Comparison of ENCODE assay signal across 8 cellular contexts in genomic region chr7:17680026-17680425, GRCh38.
DNase-seq lines count a peak whose midpoint lies in the region; ATAC-seq and TF ChIP-seq lines count a peak whose summit lies in the region.

No MANE protein-coding gene starts in this region.

- no peaks in the 10 kb centered on the region; the same call in 1 of the 2 replicates for H3K27me3 Mint-ChIP-seq in HFFc6 (ENCODE audit: insufficient read depth)
- H3K27me3 Mint-ChIP-seq in activated CD8-positive, alpha-beta T cell treated with anti-CD3 and anti-CD28 coated beads for 36 hours: no peaks in the 10 kb centered on the region

- no peaks in the 10 kb centered on the region for H3K36me3 ChIP-seq in A673 (ENCODE audit: insufficient read depth, low read length, poor library complexity, severe bottlenecking)

- CTCF ChIA-PET in GM10248 (lab: Yijun Ruan, JAX) (interaction anchor here (0.9 to 4.0 kb wide), 12 partner anchors 9 to 664 kb away, joined by 3 to 25 read pairs (median 6); no protein-coding TSS in a partner anchor), A673 (lab: Charles Lee) (no interaction called here)
- CTCF ChIA-PET in activated CD8-positive, alpha-beta T cell treated with anti-CD3 and anti-CD28 coated beads for 36 hours (lab: Charles Lee): interaction anchor here (0.7 to 4.7 kb wide), 8 partner anchors 9 to 672 kb away, joined by 3 to 40 read pairs (median 6); no protein-coding TSS in a partner anchor

- H3K9me3 ChIP-seq in A673 (ENCODE audit: low read depth, low read length, poor library complexity, severe bottlenecking): no peaks in the 10 kb centered on the region

- H3K9me3 Mint-ChIP-seq in HFFc6: no peaks in the 10 kb centered on the region
- no peaks in the 10 kb centered on the region for H3K9me3 Mint-ChIP-seq in activated CD8-positive, alpha-beta T cell treated with anti-CD3 and anti-CD28 coated beads for 36 hours

- no peaks in the 10 kb centered on the region for H3K4me1 ChIP-seq in A673 (ENCODE audit: insufficient read depth, low read length, poor library complexity, severe bottlenecking)

- peak overlapping the region; percentile 74 for H3K4me3 Mint-ChIP-seq in HFFc6
- no peak overlapping the region for H3K4me3 Mint-ChIP-seq in activated CD8-positive, alpha-beta T cell treated with anti-CD3 and anti-CD28 coated beads for 36 hours

- in situ Hi-C loops in astrocyte of the spinal cord (cut with HindIII; ENCODE audit: low sequenced_read_pairs): no loop called here

- H3K36me3 Mint-ChIP-seq in HFFc6 (ENCODE audit: low read depth): 0 out of 2 replicates have a peak, but pooled peaks cover 1% of the 10 kb centered on the region
- H3K36me3 Mint-ChIP-seq in activated CD8-positive, alpha-beta T cell treated with anti-CD3 and anti-CD28 coated beads for 36 hours (ENCODE audit: low read depth): no peaks in the 10 kb centered on the region

- no TSS peak for BruUV-seq in A673 (replicated peaks; lab: Mats Ljungman, UMichigan)

- TF ChIP-seq CTCF in HFFc6 (IDR thresholded peaks at IDR 0.05) (no peak), astrocyte of the spinal cord (IDR thresholded peaks at IDR 0.05; ENCODE audit: low read depth, low read length) (no peak), GM10248 (IDR thresholded peaks at IDR 0.05; ENCODE audit: control extremely low read depth, extremely low read depth, low read depth, missing control alignments) (no peak), A673 (conservative IDR thresholded peaks at IDR 0.05; ENCODE audit: low read depth, low read length) (no peak)
- TF ChIP-seq CTCF in activated CD8-positive, alpha-beta T cell treated with anti-CD3 and anti-CD28 coated beads for 36 hours (IDR thresholded peaks at IDR 0.05): no peak

- H3K27ac Mint-ChIP-seq in HFFc6: peak overlapping the region; percentile 85
- H3K27ac Mint-ChIP-seq in activated CD8-positive, alpha-beta T cell treated with anti-CD3 and anti-CD28 coated beads for 36 hours: no peak overlapping the region

- DNase-seq in HFFc6: peak; percentile 82
- peak; percentile 77 for DNase-seq in astrocyte of the spinal cord (ENCODE audit: low read depth, low spot score)
- DNase-seq in iris pigment epithelial cell (ENCODE audit: low read depth): peak; percentile 96
- peak; percentile 74 for DNase-seq in stromal cell of bone marrow (ENCODE audit: low read depth)
- DNase-seq in GM10248 (ENCODE audit: extremely low spot score): no peak
- DNase-seq in activated CD8-positive, alpha-beta T cell treated with anti-CD3 and anti-CD28 coated beads for 36 hours: no peak
- no peak for DNase-seq in A673 (ENCODE audit: low spot score)

- POLR2A ChIA-PET in GM10248 (lab: Yijun Ruan, JAX): no interaction called here
- POLR2A ChIA-PET in activated CD8-positive, alpha-beta T cell treated with anti-CD3 and anti-CD28 coated beads for 36 hours (lab: Charles Lee): no interaction called here
- POLR2A ChIA-PET in A673 (lab: Charles Lee; ENCODE audit: low non-redundant PET): no interaction called here

- no peaks in the 10 kb centered on the region for H3K27me3 ChIP-seq in A673 (replicated peaks; ENCODE audit: insufficient read depth, low read depth, low read length, poor library complexity)

- H3K4me3 ChIP-seq in astrocyte of the spinal cord (ENCODE audit: low read depth, low read length) (no peak overlapping the region), A673 (ENCODE audit: low read depth, low read length, poor library complexity, severe bottlenecking) (no peak overlapping the region)

- no peak overlapping the region for H3K27ac ChIP-seq in A673 (ENCODE audit: low read depth, low read length, poor library complexity, severe bottlenecking)

- intact Hi-C loops in activated CD8-positive, alpha-beta T cell treated with anti-CD3 and anti-CD28 coated beads for 36 hours (cut with micrococcal nuclease): no loop called here
- intact Hi-C loops in A673 (cut with micrococcal nuclease; ENCODE audit: unreplicated experiment): no loop called here

- no peak for ATAC-seq in activated CD8-positive, alpha-beta T cell treated with anti-CD3 and anti-CD28 coated beads for 36 hours
- ATAC-seq in GM18511 (IDR thresholded peaks at IDR 0.05; ENCODE audit: unreplicated experiment): no peak

- peaks cover 88% of the 10 kb centered on the region for H3K4me1 Mint-ChIP-seq in HFFc6 (ENCODE audit: low read depth)
- no peaks in the 10 kb centered on the region for H3K4me1 Mint-ChIP-seq in activated CD8-positive, alpha-beta T cell treated with anti-CD3 and anti-CD28 coated beads for 36 hours (ENCODE audit: low read depth)

Comparison
In these comparisons a context has a peak if more than half of its experiments do, and no peak if none do; other contexts are left out.
1. DNase-seq: peak in HFFc6 (single experiment), astrocyte of the spinal cord (single experiment), iris pigment epithelial cell (single experiment) and stromal cell of bone marrow (single experiment); none in GM10248 (single experiment), activated CD8-positive, alpha-beta T cell treated with anti-CD3 and anti-CD28 coated beads for 36 hours (single experiment) and A673 (single experiment).